ENCODE assay signal across 17 cellular contexts in genomic region chr20:24337074-24337473, GRCh38.
DNase-seq lines count a peak whose midpoint lies in the region; ATAC-seq and TF ChIP-seq lines count a peak whose summit lies in the region.
"Had no signal": no experiment of that assay in that cellular context is flagged by ENCODE, and none has a peak within 500 bp of the region (broad histone marks: within the 10 kb centered on the region; RNA-seq: fewer than 3 reads in every experiment).

No MANE protein-coding gene starts in this region.

- no peaks in the 10 kb centered on the region for H3K9me3 Mint-ChIP-seq in activated CD8-positive, alpha-beta T cell treated with anti-CD3 and anti-CD28 coated beads for 36 hours
- H3K9me3 Mint-ChIP-seq: activated T-helper 17 cell treated with anti-CD3 and anti-CD28 coated beads, Interleukin-2, amount 50 U/mL, for 72 hours had no signal

- intact Hi-C loops in activated CD8-positive, alpha-beta T cell treated with anti-CD3 and anti-CD28 coated beads for 36 hours (cut with micrococcal nuclease), result no loop called here
- intact Hi-C loops in left lung (cut with DNase I), result no loop called here

- H3K27me3 Mint-ChIP-seq in activated CD8-positive, alpha-beta T cell treated with anti-CD3 and anti-CD28 coated beads for 36 hours, result no peaks in the 10 kb centered on the region

- H3K27ac Mint-ChIP-seq in activated CD8-positive, alpha-beta T cell treated with anti-CD3 and anti-CD28 coated beads for 36 hours, result no peak overlapping the region
- H3K27ac Mint-ChIP-seq: activated T-helper 17 cell treated with anti-CD3 and anti-CD28 coated beads, Interleukin-2, amount 50 U/mL, for 72 hours had no signal

- H3K36me3 ChIP-seq in kidney epithelial cell (ENCODE audit: control insufficient read depth, insufficient read depth, low read length) (no peaks in the 10 kb centered on the region), left lung (no peaks in the 10 kb centered on the region)
- H3K36me3 ChIP-seq: lower lobe of right lung, tibial nerve had no signal

- peaks cover 12% of the 10 kb centered on the region for H3K4me1 Mint-ChIP-seq in activated CD8-positive, alpha-beta T cell treated with anti-CD3 and anti-CD28 coated beads for 36 hours (ENCODE audit: low read depth)
- H3K4me1 Mint-ChIP-seq: activated T-helper 17 cell treated with anti-CD3 and anti-CD28 coated beads, Interleukin-2, amount 50 U/mL, for 72 hours; neural crest cell had no signal

- no peak for TF ChIP-seq CTCF in activated CD8-positive, alpha-beta T cell treated with anti-CD3 and anti-CD28 coated beads for 36 hours (IDR thresholded peaks at IDR 0.05)
- TF ChIP-seq CTCF in kidney epithelial cell (IDR thresholded peaks at IDR 0.05; ENCODE audit: insufficient read depth, low read length, poor library complexity, severe bottlenecking) (no peak), left lung (IDR thresholded peaks at IDR 0.05) (no peak)

- H3K9me3 ChIP-seq in left lung, result no peaks in the 10 kb centered on the region
- H3K9me3 ChIP-seq: lower lobe of right lung, tibial nerve had no signal

- DNase-seq in NK-92 treated with Interleukin-12 subunit alpha and Interleukin-12 subunit beta, amount 100 ng/mL, for 24 hours (lab: John Stamatoyannopoulos, UW), result peak; percentile 3
- DNase-seq in NK-92 (lab: John Stamatoyannopoulos, UW; ENCODE audit: unreplicated experiment) (no peak), HS-5 (ENCODE audit: low read depth) (peak; percentile 42), kidney epithelial cell (ENCODE audit: low read depth) (peak; percentile 25), GM19240 (ENCODE audit: insufficient read length, low spot score) (no peak), GOT3 (lab: John Stamatoyannopoulos, UW) (no peak), left lung (no peak)
- DNase-seq in activated CD8-positive, alpha-beta T cell treated with anti-CD3 and anti-CD28 coated beads for 36 hours, result no peak
- DNase-seq: 8988T, hippocampal formation, lower lobe of right lung, NCI-H2171 treated with DMSO at 0.1 percent for 48 hours, small intestine had no signal

- H3K36me3 Mint-ChIP-seq in activated CD8-positive, alpha-beta T cell treated with anti-CD3 and anti-CD28 coated beads for 36 hours (ENCODE audit: low read depth), result no peaks in the 10 kb centered on the region

- H3K4me3 Mint-ChIP-seq in activated CD8-positive, alpha-beta T cell treated with anti-CD3 and anti-CD28 coated beads for 36 hours, result no peak overlapping the region
- H3K4me3 Mint-ChIP-seq: activated T-helper 17 cell treated with anti-CD3 and anti-CD28 coated beads, Interleukin-2, amount 50 U/mL, for 72 hours; neural crest cell had no signal

- CTCF ChIA-PET in activated CD8-positive, alpha-beta T cell treated with anti-CD3 and anti-CD28 coated beads for 36 hours (lab: Charles Lee), result no interaction called here

- H3K4me3 ChIP-seq in kidney epithelial cell (ENCODE audit: low read depth, low read length), result no peak overlapping the region
- H3K4me3 ChIP-seq in left lung, result no peak overlapping the region
- H3K4me3 ChIP-seq: lower lobe of right lung, tibial nerve had no signal

- H3K27me3 ChIP-seq in kidney epithelial cell (ENCODE audit: control insufficient read depth, insufficient read depth, low read length) (no peaks in the 10 kb centered on the region), left lung (no peaks in the 10 kb centered on the region)
- H3K27me3 ChIP-seq: tibial nerve had no signal

- POLR2A ChIA-PET in activated CD8-positive, alpha-beta T cell treated with anti-CD3 and anti-CD28 coated beads for 36 hours (lab: Charles Lee), result no interaction called here

- ATAC-seq in activated CD8-positive, alpha-beta T cell treated with anti-CD3 and anti-CD28 coated beads for 36 hours, result peak; percentile 37
- ATAC-seq in left lung, result no peak
- ATAC-seq: activated T-helper 17 cell treated with anti-CD3 and anti-CD28 coated beads, Interleukin-2, amount 50 U/mL, for 72 hours; lower lobe of right lung; SK-N-SH treated with all-trans-retinoic acid at 6 μM for 48 hours had no signal

- no peaks in the 10 kb centered on the region for H3K4me1 ChIP-seq in left lung
- H3K4me1 ChIP-seq: lower lobe of right lung, tibial nerve had no signal

- no peak overlapping the region for H3K27ac ChIP-seq in left lung
- H3K27ac ChIP-seq: lower lobe of right lung, tibial nerve had no signal

Comparison
In these comparisons a context has a peak if more than half of its experiments do, and no peak if none do; other contexts are left out.
1. DNase-seq: peak in NK-92 treated with Interleukin-12 subunit alpha and Interleukin-12 subunit beta, amount 100 ng/mL, for 24 hours (single experiment), HS-5 (single experiment) and kidney epithelial cell (single experiment); none in NK-92 (single experiment), activated CD8-positive, alpha-beta T cell treated with anti-CD3 and anti-CD28 coated beads for 36 hours (single experiment), GM19240 (single experiment), GOT3 (single experiment) and left lung (0 of 2).